19 cellular contexts compared by ENCODE assay signal in genomic region chr10:49600781-49601400, GRCh38. TPM values are rescaled to one million over a fixed set of nuclear protein-coding genes. Genes with fewer than 3 reads are reported as not detected.
DNase-seq lines count a peak whose midpoint lies in the region; ATAC-seq, FAIRE-seq and TF ChIP-seq lines count a peak whose summit lies in the region.
"Had no signal": no experiment of that assay in that cellular context is flagged by ENCODE, and none has a peak within 500 bp of the region (broad histone marks: within the 10 kb centered on the region; RNA-seq: fewer than 3 reads in every experiment).

No MANE protein-coding gene starts in this region.

- dilution Hi-C loops in keratinocyte (cut with MboI; ENCODE audit: extremely low pct_ligation_motif_present, low sequenced_read_pairs), result no loop called here

- CTCF ChIA-PET in PC-9 (lab: Charles Lee), result interaction anchor here (0.7 kb wide), 2 partner anchors 62 to 898 kb away, joined by 4 to 6 read pairs; partner anchors contain the start of gene ERCC6

- H3K9me3 ChIP-seq in PC-9 (ENCODE audit: insufficient read depth, low read depth), result no peaks in the 10 kb centered on the region
- H3K9me3 ChIP-seq in keratinocyte (ENCODE audit: control insufficient read depth, low read depth, low read length), result no peaks in the 10 kb centered on the region

- no peaks in the 10 kb centered on the region for H3F3A ChIP-seq in PC-9 (ENCODE audit: insufficient read depth, low read depth)

- no peak overlapping the region for H3K4me3 ChIP-seq in AG10803 (ENCODE audit: low read length)
- no peak overlapping the region for H3K4me3 ChIP-seq in PC-9
- no peak overlapping the region for H3K4me3 ChIP-seq in keratinocyte (ENCODE audit: control insufficient read depth in 2 of 3, extremely low read depth in 1 of 3, insufficient read depth in 2 of 3, low read depth in 1 of 3, low read length in 3 of 3)

- H3K79me2 ChIP-seq in PC-9 (ENCODE audit: low read depth), result no peaks in the 10 kb centered on the region
- no peaks in the 10 kb centered on the region for H3K79me2 ChIP-seq in keratinocyte (ENCODE audit: control insufficient read depth, insufficient read depth, low read length)

- POLR2A ChIA-PET in PC-9 (lab: Charles Lee; ENCODE audit: unreplicated experiment), result no interaction called here

- H3K36me3 ChIP-seq in PC-9 (ENCODE audit: low read depth) (no peaks in the 10 kb centered on the region), keratinocyte (ENCODE audit: control insufficient read depth in 2 of 2, extremely low read depth in 1 of 2, insufficient read depth in 2 of 2, low read length in 2 of 2) (no peaks in the 10 kb centered on the region)

- H2AFZ ChIP-seq in PC-9 (no peak overlapping the region), keratinocyte (ENCODE audit: control insufficient read depth, low read length) (no peak overlapping the region)

- no TSS peak for BruUV-seq in PC-9 (replicated peaks; lab: Mats Ljungman, UMichigan)

- peak; percentile 18 for DNase-seq in AG10803 (ENCODE audit: low read depth)
- peak; percentile 80 for DNase-seq in EL
- DNase-seq in PC-9, result no peak
- no peak for DNase-seq in keratinocyte (ENCODE audit: low read depth, low spot score)
- DNase-seq in activated effector memory CD4-positive, alpha-beta T cell treated with anti-CD3 and anti-CD28 coated beads, Interleukin-2, amount 50 U/mL, for 16 hours, result no peak
- no peak for DNase-seq in H4 (ENCODE audit: low spot score)
- no peak for DNase-seq in DMS53 (lab: John Stamatoyannopoulos, UW)
- DNase-seq: CD8-positive, alpha-beta T cell; NCI-H1436 treated with DMSO at 0.1 percent for 48 hours; NCI-H345; NCI-H526 treated with DMSO at 0.1 percent for 48 hours had no signal

- H3K4me1 ChIP-seq in PC-9 (replicated peaks; ENCODE audit: insufficient read depth), result no peaks in the 10 kb centered on the region
- peaks cover 17% of the 10 kb centered on the region for H3K4me1 ChIP-seq in keratinocyte (ENCODE audit: control insufficient read depth, extremely low read depth, insufficient read depth, low read length)

- intact Hi-C loops in PC-9 (cut with micrococcal nuclease; ENCODE audit: unreplicated experiment), result loop anchor here (10.0 kb wide), 1 partner anchor 164 kb away; the partner anchor contains the start of gene OGDHL

- no peak for ATAC-seq in HG03045 (IDR thresholded peaks at IDR 0.05; ENCODE audit: unreplicated experiment)
- ATAC-seq: CD8-positive, alpha-beta T cell had no signal

- no peaks in the 10 kb centered on the region for H4K20me1 ChIP-seq in PC-9 (ENCODE audit: insufficient read depth)
- H4K20me1 ChIP-seq in keratinocyte (ENCODE audit: control insufficient read depth, extremely low read depth, insufficient read depth, low read length), result no peaks in the 10 kb centered on the region

- H3K27me3 ChIP-seq in PC-9 (ENCODE audit: insufficient read depth, low read depth), result no peaks in the 10 kb centered on the region
- peaks cover 14% of the 10 kb centered on the region for H3K27me3 ChIP-seq in keratinocyte (ENCODE audit: control insufficient read depth, extremely low read depth, insufficient read depth, low read length)

- H3K9me2 ChIP-seq in PC-9 (ENCODE audit: insufficient read depth), result no peaks in the 10 kb centered on the region

- H3K9me1 ChIP-seq in keratinocyte (ENCODE audit: control insufficient read depth, extremely low read depth, insufficient read depth, low read length), result peaks cover 2% of the 10 kb centered on the region

- H3K9ac ChIP-seq in keratinocyte (ENCODE audit: control insufficient read depth, extremely low read depth, insufficient read depth, low read length), result no peak overlapping the region

- peak; percentile 41 for FAIRE-seq in keratinocyte (lab: Jason Lieb, UNC)
- FAIRE-seq: GM18507 had no signal

- H3K27ac ChIP-seq in PC-9 (no peak overlapping the region), keratinocyte (ENCODE audit: control insufficient read depth, insufficient read depth, low read length) (no peak overlapping the region)

- H3K4me2 ChIP-seq in PC-9 (0 out of 2 replicates have a peak overlapping the region, but pooled peaks have one; percentile 3), keratinocyte (ENCODE audit: control insufficient read depth, extremely low read depth, insufficient read depth, low read depth, low read length) (no peak overlapping the region)

- TF ChIP-seq CTCF in AG10803 (conservative IDR thresholded peaks at IDR 0.05; ENCODE audit: low read length) (no peak), PC-9 (conservative IDR thresholded peaks at IDR 0.05) (no peak), keratinocyte (optimal IDR thresholded peaks at IDR 0.05 in 1 of 3, IDR thresholded peaks at IDR 0.05 in 1 of 3, conservative IDR thresholded peaks at IDR 0.05 in 1 of 3; ENCODE audit: extremely low read depth in 1 of 3, insufficient read depth in 2 of 3, low read length in 3 of 3) (no peak)

RNA-seq across cellular contexts. Expression of gene SLC18A3, which starts 9.2 kb away (rescaled TPM):
- total RNA-seq in PC-9 (2021), result not detected in 2 replicates
- not detected in 3 replicates for polyA plus RNA-seq in keratinocyte
- not detected for polyA plus RNA-seq in keratinocyte (2011; ENCODE audit: low read depth)
- polyA plus RNA-seq in keratinocyte (2011; cell fraction: cytosol; rRNA removed), result 0.05 TPM in 1 of 2 replicates, not detected in the other
- polyA plus RNA-seq in keratinocyte (2011; cell fraction: nucleus; rRNA removed), result not detected in 2 replicates
- polyA plus RNA-seq in keratinocyte (2012; ENCODE audit: low replicate concordance), result 0.23 TPM in 1 of 2 replicates, not detected in the other
- not detected in 3 replicates for polyA minus RNA-seq in keratinocyte
- polyA minus RNA-seq in keratinocyte (2011; cell fraction: cytosol; rRNA and poly(A)+ RNA removed), result not detected
- not detected in 2 replicates for polyA minus RNA-seq in keratinocyte (2011; cell fraction: nucleus; rRNA and poly(A)+ RNA removed)
- total RNA-seq in H4 (2014; rRNA removed; shearing (Covaris generic)), result not detected in 2 replicates
- total RNA-seq: CD8-positive, alpha-beta T cell; Daoy; HT-29; LHCN-M2; OCI-LY7 had no signal
- polyA plus RNA-seq: BJ, IgD-negative memory B cell had no signal

RNA-seq across cellular contexts. Expression of gene CHAT, which starts 12.9 kb away (rescaled TPM):
- not detected in 2 replicates for total RNA-seq in PC-9 (2021)
- not detected in 3 replicates for polyA plus RNA-seq in keratinocyte
- polyA plus RNA-seq in keratinocyte (2011; ENCODE audit: low read depth), result not detected
- polyA plus RNA-seq in keratinocyte (2011; cell fraction: cytosol; rRNA removed), result not detected in 2 replicates
- not detected in 2 replicates for polyA plus RNA-seq in keratinocyte (2011; cell fraction: nucleus; rRNA removed)
- polyA plus RNA-seq in keratinocyte (2012; ENCODE audit: low replicate concordance), result not detected in 2 replicates
- not detected in 3 replicates for polyA minus RNA-seq in keratinocyte
- not detected for polyA minus RNA-seq in keratinocyte (2011; cell fraction: cytosol; rRNA and poly(A)+ RNA removed)
- not detected in 2 replicates for polyA minus RNA-seq in keratinocyte (2011; cell fraction: nucleus; rRNA and poly(A)+ RNA removed)
- total RNA-seq in H4 (2014; rRNA removed; shearing (Covaris generic)), result not detected in 2 replicates
- total RNA-seq: CD8-positive, alpha-beta T cell; Daoy; HT-29; LHCN-M2; OCI-LY7 had no signal
- polyA plus RNA-seq: BJ, IgD-negative memory B cell had no signal

Comparison
In these comparisons a context has a peak if more than half of its experiments do, and no peak if none do; other contexts are left out.
1. DNase-seq: peak in AG10803 (single experiment) and EL (single experiment); none in PC-9 (0 of 2), keratinocyte (single experiment), activated effector memory CD4-positive, alpha-beta T cell treated with anti-CD3 and anti-CD28 coated beads, Interleukin-2, amount 50 U/mL, for 16 hours (single experiment), H4 (single experiment) and DMS53 (single experiment).